ENCODE assay signal across 9 cellular contexts in the genomic region with DNA sequence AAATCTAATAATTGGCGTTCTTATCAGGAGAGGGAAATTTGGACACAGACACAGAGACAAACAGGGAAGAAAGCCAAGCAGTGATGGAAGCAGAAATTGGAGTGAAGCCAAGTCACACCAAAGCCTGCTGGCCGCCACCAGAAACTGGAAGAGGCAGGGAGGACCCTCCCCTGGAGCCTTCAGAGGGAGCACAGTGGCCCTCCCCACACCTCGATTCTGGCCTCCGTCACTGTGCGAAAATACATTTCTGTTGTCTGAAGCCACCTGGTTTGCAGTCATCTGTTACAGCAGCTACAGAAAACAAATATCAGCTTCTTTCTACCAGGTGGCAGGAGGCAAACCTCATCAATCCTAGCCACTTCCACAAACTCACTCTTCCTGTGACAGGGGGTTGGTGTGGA. TPM values are rescaled to one million over a fixed set of nuclear protein-coding genes. Genes with fewer than 3 reads are reported as not detected.
DNase-seq lines count a peak whose midpoint lies in the region; ATAC-seq and TF ChIP-seq lines count a peak whose summit lies in the region.
"Had no signal": no experiment of that assay in that cellular context is flagged by ENCODE, and none has a peak within 500 bp of the region (broad histone marks: within the 10 kb centered on the region; RNA-seq: fewer than 3 reads in every experiment).

No MANE protein-coding gene starts in this region.

- peak overlapping the region in 7 of 11 experiments; percentile 36 to 57 (median 50); a peak in 13 of 22 replicates for H3K27ac ChIP-seq in BLaER1 treated with 17β-estradiol and CSF1 and Interleukin-3, amounts not matched to agents 10 nM and 100 nM

- peak overlapping the region; percentile 55 to 98 (median 67) for H3K4me2 ChIP-seq in BLaER1 treated with 17β-estradiol and CSF1 and Interleukin-3, amounts not matched to agents 10 nM and 100 nM

- peak; percentile 95 for DNase-seq in NCI-H2081 treated with DMSO at 0.1 percent for 48 hours (lab: John Stamatoyannopoulos, UW)
- DNase-seq in cardiac fibroblast (ENCODE audit: low read depth in 2 of 2): peak; percentile 41 to 89
- DNase-seq in mucosa of gallbladder (ENCODE audit: low spot score): peak; percentile 59
- no peak for DNase-seq in amniotic stem cell (lab: John Stamatoyannopoulos, UW)
- no peak for DNase-seq in iPS-NIHi11 (ENCODE audit: low spot score)
- DNase-seq: occipital lobe had no signal

- ATAC-seq in HG03045 (IDR thresholded peaks at IDR 0.05; ENCODE audit: unreplicated experiment): no peak
- no peak for ATAC-seq in GM19452 (IDR thresholded peaks at IDR 0.05; ENCODE audit: unreplicated experiment)

- H4K20me1 ChIP-seq in BLaER1 treated with 17β-estradiol and CSF1 and Interleukin-3, amounts not matched to agents 10 nM and 100 nM: no peaks in the 10 kb centered on the region

- TF ChIP-seq CTCF in cardiac fibroblast (IDR thresholded peaks at IDR 0.05; ENCODE audit: low read depth, low read length): no peak

- peak overlapping the region in 5 of 11 experiments; percentile 5 to 58 (median 24); a peak in 7 of 22 replicates for H3K9ac ChIP-seq in BLaER1 treated with 17β-estradiol and CSF1 and Interleukin-3, amounts not matched to agents 10 nM and 100 nM

- no peaks in the 10 kb centered on the region for H3K27me3 ChIP-seq in BLaER1 treated with 17β-estradiol and CSF1 and Interleukin-3, amounts not matched to agents 10 nM and 100 nM

- H3K4me3 ChIP-seq in BLaER1 treated with 17β-estradiol and CSF1 and Interleukin-3, amounts not matched to agents 10 nM and 100 nM: no peak overlapping the region
- no peak overlapping the region for H3K4me3 ChIP-seq in cardiac fibroblast (replicated peaks in 1 of 2; ENCODE audit: low read depth in 2 of 2, low read length in 2 of 2)

- H3K9me3 ChIP-seq in BLaER1 treated with 17β-estradiol and CSF1 and Interleukin-3, amounts not matched to agents 10 nM and 100 nM (replicated peaks in 1 of 11): peaks cover 0 to 10% (median 0%) of the 10 kb centered on the region in 11 experiments; a peak in 4 of 22 replicates

- no peaks in the 10 kb centered on the region for H3K36me3 ChIP-seq in BLaER1 treated with 17β-estradiol and CSF1 and Interleukin-3, amounts not matched to agents 10 nM and 100 nM

- peaks cover 55 to 88% (median 75%) of the 10 kb centered on the region in 10 experiments for H3K4me1 ChIP-seq in BLaER1 treated with 17β-estradiol and CSF1 and Interleukin-3, amounts not matched to agents 10 nM and 100 nM

RNA-seq across cellular contexts. Expression of gene TLE6, which starts 8.3 kb away (rescaled TPM):
- total RNA-seq in mucosa of gallbladder: 0.63 TPM

RNA-seq across cellular contexts. Expression of gene ZNF77, which starts 24.3 kb away (rescaled TPM):
- total RNA-seq in mucosa of gallbladder: 2.8 TPM

RNA-seq across cellular contexts. Expression of gene TLE2, which starts 60.0 kb away (rescaled TPM):
- total RNA-seq in mucosa of gallbladder: 64.6 TPM

Comparison
In these comparisons a context has a peak if more than half of its experiments do, and no peak if none do; other contexts are left out.
1. DNase-seq: peak in NCI-H2081 treated with DMSO at 0.1 percent for 48 hours (single experiment), cardiac fibroblast (2 of 2) and mucosa of gallbladder (single experiment); none in amniotic stem cell (single experiment) and iPS-NIHi11 (single experiment).